ENCODE assay signal across 9 cellular contexts in genomic region chr4:24793219-24794005, GRCh38. TPM values are rescaled to one million over a fixed set of nuclear protein-coding genes. Genes with fewer than 3 reads are reported as not detected.
DNase-seq lines count a peak whose midpoint lies in the region; ATAC-seq and TF ChIP-seq lines count a peak whose summit lies in the region.
"Had no signal": no experiment of that assay in that cellular context is flagged by ENCODE, and none has a peak within 500 bp of the region (broad histone marks: within the 10 kb centered on the region; RNA-seq: fewer than 3 reads in every experiment).

No MANE protein-coding gene starts in this region.

- CTCF ChIA-PET in WTC11 (lab: Charles Lee): interaction anchor here (0.6 to 3.3 kb wide), 30 partner anchors 10 to 493 kb away, joined by 3 to 25 read pairs (median 4); partner anchors contain the start of gene DHX15

- DNase-seq in A172 (ENCODE audit: low spot score) (peak; percentile 47), H4 (ENCODE audit: low spot score) (peak; percentile 43), WTC11 (ENCODE audit: low spot score) (no peak), left colon (no peak), OCI-M2 (lab: John Stamatoyannopoulos, UW; ENCODE audit: unreplicated experiment) (no peak), NK-92 (lab: John Stamatoyannopoulos, UW; ENCODE audit: unreplicated experiment) (no peak), NCI-H510A treated with DMSO at 0.1 percent for 48 hours (lab: John Stamatoyannopoulos, UW) (no peak), activated gamma-delta T cell treated with Interleukin-2 at 50 U/mL for 16 hours (no peak)
- DNase-seq: occipital lobe had no signal

- no peak overlapping the region; the same call in 1 of the 2 replicates for H3K4me3 Mint-ChIP-seq in WTC11

- TF ChIP-seq CTCF in WTC11 (IDR thresholded peaks at IDR 0.05): no peak

- H3K36me3 Mint-ChIP-seq in WTC11: no peaks in the 10 kb centered on the region

- intact Hi-C loops in left colon (cut with DNase I, micrococcal nuclease): no loop called here

- H3K4me1 Mint-ChIP-seq in WTC11: peaks cover 24% of the 10 kb centered on the region

- peaks cover 44% of the 10 kb centered on the region for H3K27me3 Mint-ChIP-seq in WTC11 (ENCODE audit: low read depth)

- no peak overlapping the region for H3K27ac Mint-ChIP-seq in WTC11

- POLR2A ChIA-PET in WTC11 (lab: Charles Lee): no interaction called here

- ATAC-seq in WTC11 (peak; percentile 27), left colon (peak; percentile 45)

- peaks cover 4% of the 10 kb centered on the region; the same call in 1 of the 2 replicates for H3K9me3 Mint-ChIP-seq in WTC11

TF ChIP-seq in WTC11, 78 proteins besides CTCF, POLR2A, EP300 and RAD21:
- TF ChIP-seq ATF2 (CRISPR knock-in tag; IDR thresholded peaks at IDR 0.05; ENCODE audit: borderline replicate concordance, low read depth) (no peak), IRF2 (CRISPR knock-in tag; IDR thresholded peaks at IDR 0.05; ENCODE audit: borderline replicate concordance, low read depth) (no peak), ZNF281 (CRISPR knock-in tag; IDR thresholded peaks at IDR 0.05) (no peak), ZMAT4 (CRISPR knock-in tag; IDR thresholded peaks at IDR 0.05) (no peak), ZNF121 (CRISPR knock-in tag; IDR thresholded peaks at IDR 0.05) (peak; percentile 68; the same call in 1 of the 2 replicates), FOXP1 (CRISPR knock-in tag; IDR thresholded peaks at IDR 0.05; ENCODE audit: borderline replicate concordance) (no peak), MAX (CRISPR knock-in tag; IDR thresholded peaks at IDR 0.05) (no peak)

RNA-seq across cellular contexts. Expression of gene SOD3, which starts 2.0 kb away (rescaled TPM):
- 1.9 and 2.7 TPM in 2 replicates for total RNA-seq in A172 (2014; rRNA removed; shearing (Covaris generic))
- total RNA-seq in H4 (2014; rRNA removed; shearing (Covaris generic)): 1.6 TPM in 1 of 2 replicates, not detected in the other
- 4.1 to 8.2 TPM (median 8.0 TPM) in 3 replicates for total RNA-seq in WTC11 (2021)
- 10 to 100 TPM; 28.2 to 40.9 TPM for total RNA-seq in left colon
- total RNA-seq: occipital lobe had no signal

Comparison
In these comparisons a context has a peak if more than half of its experiments do, and no peak if none do; other contexts are left out.
1. DNase-seq: peak in A172 (single experiment) and H4 (single experiment); none in WTC11 (single experiment), left colon (0 of 2), OCI-M2 (single experiment), NK-92 (single experiment), NCI-H510A treated with DMSO at 0.1 percent for 48 hours (single experiment) and activated gamma-delta T cell treated with Interleukin-2 at 50 U/mL for 16 hours (single experiment).